Comparison of ENCODE assay signal across 16 cellular contexts in the genomic region with DNA sequence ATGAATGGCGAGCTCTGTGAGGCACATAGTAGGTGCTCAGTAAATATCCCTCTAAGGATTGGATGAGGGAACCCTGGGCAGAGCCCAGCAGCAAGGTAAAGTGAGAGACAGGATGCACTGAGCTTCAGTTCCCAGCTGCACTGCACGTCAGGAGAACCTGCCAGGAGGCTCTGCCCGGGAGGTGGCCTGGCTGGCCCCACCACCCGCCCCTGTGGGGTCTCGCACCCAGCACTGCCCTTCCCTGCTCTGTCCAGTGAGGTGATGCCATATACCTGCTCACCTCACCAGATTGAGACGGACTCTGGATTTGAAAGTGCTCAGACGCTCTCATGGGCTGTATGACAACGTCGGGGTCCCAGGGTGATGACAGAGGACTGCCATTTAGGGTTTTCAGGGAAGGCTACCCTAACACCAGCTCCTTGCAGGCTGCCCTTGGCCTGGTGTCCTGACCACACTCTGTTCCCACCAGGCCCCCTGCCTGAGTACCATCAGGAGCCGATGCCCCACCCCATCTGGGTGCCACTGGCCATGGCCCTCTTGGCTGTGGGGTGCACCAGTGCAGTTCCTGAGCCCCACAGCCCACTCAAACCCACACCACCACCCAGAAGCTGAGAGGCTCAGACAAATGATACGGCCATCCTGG.
DNase-seq lines count a peak whose midpoint lies in the region; TF ChIP-seq lines count a peak whose summit lies in the region.
"Had no signal": no experiment of that assay in that cellular context is flagged by ENCODE, and none has a peak within 500 bp of the region (broad histone marks: within the 10 kb centered on the region; RNA-seq: fewer than 3 reads in every experiment).

No MANE protein-coding gene starts in this region.

- no peaks in the 10 kb centered on the region for H3K4me1 Mint-ChIP-seq in CD14-positive monocyte
- no peaks in the 10 kb centered on the region for H3K4me1 Mint-ChIP-seq in glutamatergic neuron (ENCODE audit: low read depth, unreplicated experiment)
- H3K4me1 Mint-ChIP-seq: CD8-positive, alpha-beta memory T cell had no signal

- H3K4me3 Mint-ChIP-seq in CD14-positive monocyte (no peak overlapping the region), glutamatergic neuron (ENCODE audit: unreplicated experiment) (no peak overlapping the region)
- H3K4me3 Mint-ChIP-seq: CD8-positive, alpha-beta memory T cell had no signal

- intact Hi-C loops in CD14-positive monocyte (cut with micrococcal nuclease), result no loop called here
- intact Hi-C loops in posterior vena cava (cut with DNase I), result no loop called here

- H3K36me3 Mint-ChIP-seq in CD14-positive monocyte (no peaks in the 10 kb centered on the region), glutamatergic neuron (ENCODE audit: unreplicated experiment) (peaks cover 6% of the 10 kb centered on the region)
- H3K36me3 Mint-ChIP-seq: CD8-positive, alpha-beta memory T cell had no signal

- peak; percentile 51 for DNase-seq in activated effector memory CD4-positive, alpha-beta T cell treated with anti-CD3 and anti-CD28 coated beads, Interleukin-2, amount 50 U/mL, for 16 hours
- DNase-seq in activated effector memory CD4-positive, alpha-beta T cell treated with Interleukin-2 at 50 U/mL for 16 hours, result no peak
- peak; percentile 27 for DNase-seq in CD14-positive monocyte (ENCODE audit: low spot score)
- DNase-seq in glutamatergic neuron, result peak; percentile 4
- peak; percentile 35 for DNase-seq in posterior vena cava (ENCODE audit: low spot score)
- DNase-seq in NCI-H524 (lab: John Stamatoyannopoulos, UW), result no peak
- DNase-seq in GM20000 (ENCODE audit: low spot score), result no peak
- DNase-seq in T-helper 2 cell, result no peak
- DNase-seq: CD8-positive, alpha-beta memory T cell; DMS79 treated with DMSO at 0.1 percent for 48 hours; HCEC 1CT; KG1; NCI-H1048; NCI-H146; NCI-H2081; NCI-H510A had no signal

- TF ChIP-seq CTCF in CD14-positive monocyte (IDR thresholded peaks at IDR 0.05) (no peak), glutamatergic neuron (IDR thresholded peaks at IDR 0.05; ENCODE audit: partially characterized antibody, unreplicated experiment) (no peak), GM20000 (IDR thresholded peaks at IDR 0.05; ENCODE audit: extremely low read depth, missing control alignments) (no peak)

- peaks cover 6 to 12% (median 7%) of the 10 kb centered on the region in 3 donors for H3K27me3 Mint-ChIP-seq in CD14-positive monocyte (ENCODE audit: low read depth in 3 of 3)
- peaks cover 6% of the 10 kb centered on the region for H3K27me3 Mint-ChIP-seq in glutamatergic neuron (ENCODE audit: unreplicated experiment)

- no peaks in the 10 kb centered on the region for H3K9me3 Mint-ChIP-seq in CD14-positive monocyte
- peaks cover 3% of the 10 kb centered on the region for H3K9me3 Mint-ChIP-seq in glutamatergic neuron (ENCODE audit: unreplicated experiment)
- H3K9me3 Mint-ChIP-seq: CD8-positive, alpha-beta memory T cell had no signal

- H3K27ac Mint-ChIP-seq in CD14-positive monocyte, result peak overlapping the region in 1 of 7 donors; percentile 59
- no peak overlapping the region for H3K27ac Mint-ChIP-seq in glutamatergic neuron (ENCODE audit: unreplicated experiment)
- H3K27ac Mint-ChIP-seq: CD8-positive, alpha-beta memory T cell had no signal

Comparison
In these comparisons a context has a peak if more than half of its experiments do, and no peak if none do; other contexts are left out.
1. DNase-seq: peak in activated effector memory CD4-positive, alpha-beta T cell treated with anti-CD3 and anti-CD28 coated beads, Interleukin-2, amount 50 U/mL, for 16 hours (single experiment), CD14-positive monocyte (single experiment), glutamatergic neuron (single experiment) and posterior vena cava (single experiment); none in activated effector memory CD4-positive, alpha-beta T cell treated with Interleukin-2 at 50 U/mL for 16 hours (single experiment), NCI-H524 (0 of 2), GM20000 (single experiment) and T-helper 2 cell (0 of 5).